Comparison of ENCODE assay signal across 1 cellular context in the genomic region with DNA sequence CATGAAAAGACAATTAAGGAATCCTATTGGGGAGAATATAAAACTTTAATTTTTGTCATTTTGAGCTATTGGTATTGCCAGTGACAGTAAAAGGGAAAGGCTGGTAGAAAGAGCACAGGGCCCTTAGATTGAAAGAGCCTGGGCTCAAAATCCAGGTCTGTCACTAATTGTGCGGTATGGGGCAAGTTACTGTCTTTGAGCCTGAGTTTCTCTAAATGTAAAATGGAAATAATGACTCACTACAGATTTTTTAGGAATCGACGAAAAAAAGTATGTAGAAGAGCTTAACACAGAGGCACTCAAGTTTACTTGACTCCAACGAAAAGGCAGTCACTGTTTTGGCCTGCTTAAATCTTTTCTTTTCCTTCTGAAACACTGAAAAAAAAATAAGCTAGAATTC.
TF ChIP-seq lines count a peak whose summit lies in the region.

No MANE protein-coding gene starts in this region.

TF ChIP-seq in GM12878, 131 proteins besides CTCF, POLR2A, EP300 and RAD21:
- TF ChIP-seq USF2 (IDR thresholded peaks at IDR 0.05; ENCODE audit: borderline replicate concordance, low read depth, low read length) (no peak), BCL3 (IDR thresholded peaks at IDR 0.05; ENCODE audit: borderline replicate concordance, insufficient read depth, low read depth, low read length, poor library complexity, severe bottlenecking) (no peak), SUZ12 (IDR thresholded peaks at IDR 0.05; ENCODE audit: unreplicated experiment) (no peak), SREBF2 (IDR thresholded peaks at IDR 0.05; ENCODE audit: low read length) (no peak), JUND (IDR thresholded peaks at IDR 0.05; ENCODE audit: low read depth, low read length) (no peak)
TF ChIP-seq in GM12878: peak in this region for 0.
